ENCODE assay signal across 8 cellular contexts in genomic region chr7:151782598-151783448, GRCh38.
A peak's percentile ranks its signal among the peaks of the same experiment; 100 is the strongest.
DNase-seq lines count a peak whose midpoint lies in the region; ATAC-seq, FAIRE-seq and TF ChIP-seq lines count a peak whose summit lies in the region.

No MANE protein-coding gene starts in this region.

- peak overlapping the region; percentile 81 for H3K4me2 ChIP-seq in hepatocyte

- peak overlapping the region; percentile 86 for H3K4me3 Mint-ChIP-seq in T-helper 17 cell

- peaks cover 14% of the 10 kb centered on the region for H3K4me1 Mint-ChIP-seq in T-helper 17 cell

- in situ Hi-C loops in Caki2 (cut with HindIII; ENCODE audit: low pct_unique_long_range_greater_than_20kb, low sequenced_read_pairs) = no loop called here
- in situ Hi-C loops in gastrocnemius medialis (cut with MboI; ENCODE audit: low sequenced_read_pairs in 4 of 4) = loop anchor here in 1 of 4 donors (25.0 kb wide), 1 partner anchor 154 kb away; no protein-coding TSS in a partner anchor

- H3K4me3 ChIP-seq in hepatocyte (no peak overlapping the region), gastrocnemius medialis (peak overlapping the region; percentile 10 to 45 (median 36))

- H3K36me3 Mint-ChIP-seq in T-helper 17 cell (ENCODE audit: low read depth) = peaks cover 11% of the 10 kb centered on the region

- peak; percentile 99 for TF ChIP-seq CTCF in hepatocyte (IDR thresholded peaks at IDR 0.05; ENCODE audit: poor library complexity)
- TF ChIP-seq CTCF in gastrocnemius medialis (IDR thresholded peaks at IDR 0.05 in 4 of 5, conservative IDR thresholded peaks at IDR 0.05 in 1 of 5) = peak; percentile 76 to 92 (median 82)

- H3K27ac ChIP-seq in hepatocyte = no peak overlapping the region
- H3K27ac ChIP-seq in gastrocnemius medialis = peak overlapping the region in 1 of 4 donors; percentile 6

- peak; percentile 86 for ATAC-seq in GM21423 (IDR thresholded peaks at IDR 0.05; ENCODE audit: unreplicated experiment)
- peak; percentile 88 for ATAC-seq in T-helper 17 cell
- ATAC-seq in gastrocnemius medialis = peak; percentile 70 to 74

- no peaks in the 10 kb centered on the region for H3K27me3 Mint-ChIP-seq in T-helper 17 cell

- no peaks in the 10 kb centered on the region for H4K20me1 ChIP-seq in hepatocyte (ENCODE audit: insufficient read depth, poor library complexity, severe bottlenecking)

- H3K27me3 ChIP-seq in hepatocyte = no peaks in the 10 kb centered on the region
- H3K27me3 ChIP-seq in gastrocnemius medialis = no peaks in the 10 kb centered on the region

- FAIRE-seq in HTR-8/SVneo (lab: Jason Lieb, UNC) = no peak

- H3K4me1 ChIP-seq in hepatocyte (ENCODE audit: insufficient read depth) (no peaks in the 10 kb centered on the region), gastrocnemius medialis (peaks cover 0 to 9% of the 10 kb centered on the region in 2 donors)

- H3K27ac Mint-ChIP-seq in T-helper 17 cell = peak overlapping the region; percentile 11

- no peaks in the 10 kb centered on the region for H3K36me3 ChIP-seq in hepatocyte (replicated peaks; ENCODE audit: insufficient read depth, low read depth)
- H3K36me3 ChIP-seq in gastrocnemius medialis = no peaks in the 10 kb centered on the region

- H3K9me3 ChIP-seq in T-helper 17 cell (ENCODE audit: control insufficient read depth, low read length, poor library complexity, severe bottlenecking) = no peaks in the 10 kb centered on the region
- no peaks in the 10 kb centered on the region for H3K9me3 ChIP-seq in hepatocyte (ENCODE audit: low read depth)
- H3K9me3 ChIP-seq in gastrocnemius medialis = no peaks in the 10 kb centered on the region

- peak; percentile 51 for DNase-seq in Caki2 (ENCODE audit: low read depth)
- DNase-seq in HTR-8/SVneo (ENCODE audit: insufficient read length, low spot score) = peak; percentile 59
- DNase-seq in T-helper 17 cell = peak; percentile 41 to 50 (median 45)
- peak; percentile 33 for DNase-seq in amniotic stem cell (lab: John Stamatoyannopoulos, UW)
- peak; percentile 87 for DNase-seq in hepatocyte (ENCODE audit: low spot score)
- peak; percentile 28 to 56 for DNase-seq in gastrocnemius medialis
- DNase-seq in NCI-H128 (lab: John Stamatoyannopoulos, UW; ENCODE audit: unreplicated experiment) = no peak

- 12% methylated on average over 55 of the region's 55 CpGs for WGBS in hepatocyte (ENCODE audit: low lambda C conversion rate, missing lambda C conversion rate)

- no peaks in the 10 kb centered on the region for H3K9me2 ChIP-seq in hepatocyte (replicated peaks; ENCODE audit: insufficient read depth)

- no peaks in the 10 kb centered on the region for H3K79me2 ChIP-seq in hepatocyte

- intact Hi-C loops in gastrocnemius medialis (cut with DNase I; ENCODE audit: low total_unique reads) = loop anchor here (2.0 to 10.0 kb wide), 3 partner anchors 90 to 212 kb away; no protein-coding TSS in a partner anchor

- no peak for TF ChIP-seq POLR2A in gastrocnemius medialis (IDR thresholded peaks at IDR 0.05)

- H2AFZ ChIP-seq in hepatocyte = peak overlapping the region; percentile 74
